ENCODE assay signal across 8 cellular contexts in the genomic region with DNA sequence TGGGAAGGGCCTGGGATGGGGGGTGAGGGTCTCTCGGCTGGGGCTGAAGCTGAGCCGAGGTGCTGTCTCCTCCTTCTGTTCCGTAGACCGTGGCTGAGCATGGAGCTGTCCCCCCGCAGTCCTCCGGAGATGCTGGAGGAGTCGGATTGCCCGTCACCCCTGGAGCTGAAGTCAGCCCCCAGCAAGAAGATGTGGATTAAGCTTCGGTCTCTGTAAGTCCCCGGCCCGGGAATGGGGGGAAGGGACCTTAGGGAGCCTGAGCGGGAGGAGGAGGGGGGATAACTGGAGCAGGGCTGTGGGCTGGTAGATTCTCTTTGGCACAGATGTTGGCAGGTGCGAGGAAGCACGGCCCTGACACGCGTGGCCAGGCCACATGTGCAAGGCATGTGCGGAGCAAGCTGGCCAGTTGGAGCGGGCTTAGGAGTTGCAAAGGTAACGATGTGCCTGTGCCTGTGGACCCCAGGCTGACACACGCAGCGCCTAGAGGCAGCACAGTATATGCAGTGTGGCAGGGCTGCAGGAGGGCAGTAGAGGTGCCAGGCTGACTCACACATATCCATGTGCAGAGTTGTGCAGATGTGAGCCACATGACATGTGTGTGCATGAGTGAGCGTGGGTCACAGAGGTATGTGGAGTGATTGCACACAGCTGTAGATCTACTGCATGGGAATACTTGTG. TPM values are rescaled to one million over a fixed set of nuclear protein-coding genes. Genes with fewer than 3 reads are reported as not detected.
DNase-seq lines count a peak whose midpoint lies in the region; TF ChIP-seq lines count a peak whose summit lies in the region.

No MANE protein-coding gene starts in this region.

- peak overlapping the region; percentile 61 for H3K4me3 ChIP-seq in WERI-Rb-1 (ENCODE audit: low read depth, low read length)
- H3K4me3 ChIP-seq in endocrine pancreas (ENCODE audit: control insufficient read depth, insufficient read depth, low read length): peak overlapping the region; percentile 22
- H3K4me3 ChIP-seq in neural cell (ENCODE audit: low read length): peak overlapping the region; percentile 93
- H3K4me3 ChIP-seq in uterus: peak overlapping the region; percentile 28 to 43

- DNase-seq in NCI-H510A treated with DMSO at 0.1 percent for 48 hours (lab: John Stamatoyannopoulos, UW): peak; percentile 7
- no peak for DNase-seq in NCI-H510A (lab: John Stamatoyannopoulos, UW)
- DNase-seq in WERI-Rb-1: peak; percentile 55
- no peak for DNase-seq in uterus
- DNase-seq in SHP77 (lab: John Stamatoyannopoulos, UW): no peak
- no peak for DNase-seq in erythroblast (lab: John Stamatoyannopoulos, UW)

- H3K79me2 ChIP-seq in neural cell (replicated peaks; ENCODE audit: insufficient read depth, low read length): no peaks in the 10 kb centered on the region

- no peaks in the 10 kb centered on the region for H3K9me2 ChIP-seq in neural cell (ENCODE audit: insufficient read depth, low read length)

- H3K4me1 ChIP-seq in endocrine pancreas (ENCODE audit: control insufficient read depth, insufficient read depth, low read length): no peaks in the 10 kb centered on the region
- peaks cover 0 to 4% of the 10 kb centered on the region in 2 donors for H3K4me1 ChIP-seq in uterus

- H3K36me3 ChIP-seq in WERI-Rb-1 (no peaks in the 10 kb centered on the region), endocrine pancreas (ENCODE audit: control insufficient read depth, insufficient read depth, low read length) (no peaks in the 10 kb centered on the region), neural cell (ENCODE audit: insufficient read depth, low read length) (no peaks in the 10 kb centered on the region), uterus (no peaks in the 10 kb centered on the region)

- no peak for TF ChIP-seq EP300 in neural cell (conservative IDR thresholded peaks at IDR 0.05; ENCODE audit: poor library complexity, severe bottlenecking)

- no peak for TF ChIP-seq RAD21 in neural cell (conservative IDR thresholded peaks at IDR 0.05)

- H3K27me3 ChIP-seq in WERI-Rb-1 (ENCODE audit: insufficient read depth, low read depth, severe bottlenecking) (peaks cover 5% of the 10 kb centered on the region), endocrine pancreas (ENCODE audit: control insufficient read depth, insufficient read depth, low read length) (no peaks in the 10 kb centered on the region), neural cell (ENCODE audit: insufficient read depth, low read depth, low read length) (no peaks in the 10 kb centered on the region), uterus (no peaks in the 10 kb centered on the region)

- intact Hi-C loops in uterus (cut with DNase I; ENCODE audit: low total_unique reads): no loop called here

- TF ChIP-seq POLR2A in uterus (IDR thresholded peaks at IDR 0.05): no peak
- TF ChIP-seq POLR2A in erythroblast (IDR thresholded peaks at IDR 0.05; ENCODE audit: low read length): no peak

- H3K27ac ChIP-seq in WERI-Rb-1 (no peak overlapping the region), neural cell (ENCODE audit: low read length) (peak overlapping the region; percentile 29), uterus (no peak overlapping the region)

- H3K9me3 ChIP-seq in WERI-Rb-1 (ENCODE audit: severe bottlenecking): no peaks in the 10 kb centered on the region
- no peaks in the 10 kb centered on the region for H3K9me3 ChIP-seq in endocrine pancreas (ENCODE audit: control insufficient read depth, low read length)
- no peaks in the 10 kb centered on the region for H3K9me3 ChIP-seq in neural cell (ENCODE audit: low read length)
- H3K9me3 ChIP-seq in uterus: no peaks in the 10 kb centered on the region

- H2AFZ ChIP-seq in neural cell (ENCODE audit: low read depth, low read length): peak overlapping the region; percentile 49

- H3K9ac ChIP-seq in endocrine pancreas (ENCODE audit: control insufficient read depth, insufficient read depth, low read length) (no peak overlapping the region), neural cell (ENCODE audit: low read length) (peak overlapping the region; percentile 72)

- H3K4me2 ChIP-seq in neural cell (ENCODE audit: low read length): peak overlapping the region; percentile 91

- TF ChIP-seq CTCF in WERI-Rb-1 (IDR thresholded peaks at IDR 0.05; ENCODE audit: low read depth, low read length) (no peak), neural cell (IDR thresholded peaks at IDR 0.05; ENCODE audit: poor library complexity, severe bottlenecking) (no peak), uterus (IDR thresholded peaks at IDR 0.05) (no peak)

- no peaks in the 10 kb centered on the region for H3F3A ChIP-seq in neural cell (ENCODE audit: insufficient read depth, low read length, poor library complexity, severe bottlenecking)

- no peaks in the 10 kb centered on the region for H4K20me1 ChIP-seq in neural cell (ENCODE audit: insufficient read depth)

TF ChIP-seq in neural cell, 6 proteins besides CTCF, POLR2A, EP300 and RAD21:
- TF ChIP-seq TAF1 (IDR thresholded peaks at IDR 0.05; ENCODE audit: low read depth) (no peak), SMC3 (conservative IDR thresholded peaks at IDR 0.05; ENCODE audit: poor library complexity) (no peak), EZH2 (IDR thresholded peaks at IDR 0.05; ENCODE audit: borderline replicate concordance, insufficient read depth, low read length, poor library complexity, severe bottlenecking) (no peak), POLR2AphosphoS5 (IDR thresholded peaks at IDR 0.05) (peak; percentile 35), MXI1 (conservative IDR thresholded peaks at IDR 0.05; ENCODE audit: poor library complexity, severe bottlenecking) (peak; percentile 87)
- TF ChIP-seq, protein P1, sequence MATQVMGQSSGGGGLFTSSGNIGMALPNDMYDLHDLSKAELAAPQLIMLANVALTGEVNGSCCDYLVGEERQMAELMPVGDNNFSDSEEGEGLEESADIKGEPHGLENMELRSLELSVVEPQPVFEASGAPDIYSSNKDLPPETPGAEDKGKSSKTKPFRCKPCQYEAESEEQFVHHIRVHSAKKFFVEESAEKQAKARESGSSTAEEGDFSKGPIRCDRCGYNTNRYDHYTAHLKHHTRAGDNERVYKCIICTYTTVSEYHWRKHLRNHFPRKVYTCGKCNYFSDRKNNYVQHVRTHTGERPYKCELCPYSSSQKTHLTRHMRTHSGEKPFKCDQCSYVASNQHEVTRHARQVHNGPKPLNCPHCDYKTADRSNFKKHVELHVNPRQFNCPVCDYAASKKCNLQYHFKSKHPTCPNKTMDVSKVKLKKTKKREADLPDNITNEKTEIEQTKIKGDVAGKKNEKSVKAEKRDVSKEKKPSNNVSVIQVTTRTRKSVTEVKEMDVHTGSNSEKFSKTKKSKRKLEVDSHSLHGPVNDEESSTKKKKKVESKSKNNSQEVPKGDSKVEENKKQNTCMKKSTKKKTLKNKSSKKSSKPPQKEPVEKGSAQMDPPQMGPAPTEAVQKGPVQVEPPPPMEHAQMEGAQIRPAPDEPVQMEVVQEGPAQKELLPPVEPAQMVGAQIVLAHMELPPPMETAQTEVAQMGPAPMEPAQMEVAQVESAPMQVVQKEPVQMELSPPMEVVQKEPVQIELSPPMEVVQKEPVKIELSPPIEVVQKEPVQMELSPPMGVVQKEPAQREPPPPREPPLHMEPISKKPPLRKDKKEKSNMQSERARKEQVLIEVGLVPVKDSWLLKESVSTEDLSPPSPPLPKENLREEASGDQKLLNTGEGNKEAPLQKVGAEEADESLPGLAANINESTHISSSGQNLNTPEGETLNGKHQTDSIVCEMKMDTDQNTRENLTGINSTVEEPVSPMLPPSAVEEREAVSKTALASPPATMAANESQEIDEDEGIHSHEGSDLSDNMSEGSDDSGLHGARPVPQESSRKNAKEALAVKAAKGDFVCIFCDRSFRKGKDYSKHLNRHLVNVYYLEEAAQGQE (IDR thresholded peaks at IDR 0.05; ENCODE audit: borderline replicate concordance): no peak

RNA-seq across cellular contexts. Expression of a gene that starts 0.5 kb away (rescaled TPM):
- 9.2 and 14.0 TPM in 2 replicates for polyA plus RNA-seq in neural cell
- 6.4 and 8.8 TPM in 2 replicates for polyA minus RNA-seq in neural cell
- 10 to 100 TPM in 2 of 4 donors, 1 to 10 TPM in 2; 1.5 to 25.9 (median 13.4) TPM for total RNA-seq in uterus

RNA-seq across cellular contexts. Expression of a gene that starts 38.5 kb away (rescaled TPM):
- 28.9 and 29.6 TPM in 2 replicates for polyA plus RNA-seq in neural cell
- 15.6 and 17.9 TPM in 2 replicates for polyA minus RNA-seq in neural cell
- 1 to 10 TPM in 3 of 4 donors, under 1 TPM in 1; 0.76 to 9.0 (median 2.4) TPM for total RNA-seq in uterus

RNA-seq across cellular contexts. Expression of a gene that starts 52.4 kb away (rescaled TPM):
- 0.02 and 1.9 TPM in 2 replicates for polyA plus RNA-seq in neural cell
- 0.23 and 0.24 TPM in 2 replicates for polyA minus RNA-seq in neural cell
- total RNA-seq in uterus: 10 to 100 TPM in 3 of 4 donors, 1 to 10 TPM in 1; 7.6 to 22.8 (median 11.6) TPM

Comparison
In these comparisons a context has a peak if more than half of its experiments do, and no peak if none do; other contexts are left out.
1. DNase-seq: peak in NCI-H510A treated with DMSO at 0.1 percent for 48 hours (single experiment) and WERI-Rb-1 (single experiment); none in NCI-H510A (single experiment), uterus (0 of 2), SHP77 (0 of 2) and erythroblast (0 of 2).
2. H3K4me3 ChIP-seq: peak in every context shown above with its lines; median percentile 93 in neural cell; 61 in WERI-Rb-1; 36 in uterus; 22 in endocrine pancreas.